ENCODE assay signal across 14 cellular contexts in genomic region chr10:90937645-90938258, GRCh38. TPM values are rescaled to one million over a fixed set of nuclear protein-coding genes. Genes with fewer than 3 reads are reported as not detected.
"Had no signal": no experiment of that assay in that cellular context is flagged by ENCODE, and none has a peak within 500 bp of the region (broad histone marks: within the 10 kb centered on the region; RNA-seq: fewer than 3 reads in every experiment).

No MANE protein-coding gene starts in this region.

- H3K9me3 ChIP-seq: esophagus squamous epithelium, pancreas had no signal

- H3K4me3 ChIP-seq: esophagus squamous epithelium, pancreas had no signal

- H3K27me3 ChIP-seq: esophagus squamous epithelium, pancreas had no signal

- ATAC-seq: activated naive CD4-positive, alpha-beta T cell treated with anti-CD3 and anti-CD28 coated beads, Interleukin-2, amount 50 U/mL, for 72 hours; left lobe of liver; pancreas had no signal

- H3K4me1 ChIP-seq: esophagus squamous epithelium, pancreas had no signal

- H3K36me3 ChIP-seq: esophagus squamous epithelium, pancreas had no signal

- DNase-seq: activated B cell treated with CpG ODN at 0.5 μM for 24 hours; activated CD4-positive, alpha-beta T cell treated with anti-CD3 and anti-CD28 coated beads, Interleukin-2, amount 10 ng/mL, durations not matched to agents 7 days and 5 days; activated effector memory CD4-positive, alpha-beta T cell treated with Interleukin-2 at 50 U/mL for 16 hours; activated T-cell treated with anti-CD3 and anti-CD28 coated beads, Interleukin-2, amount 50 U/mL, for 24 hours; amniotic stem cell; esophagus squamous epithelium; foreskin fibroblast; mammary epithelial cell; nephron progenitor cell; pancreas; stimulated activated CD4-positive, alpha-beta T cell treated with anti-CD3 and anti-CD28 coated beads, Interleukin-4, amount 100 ng/mL, for 4 hours had no signal

- H3K27ac ChIP-seq: esophagus squamous epithelium, pancreas had no signal

RNA-seq across cellular contexts. Expression of gene ANKRD1, which starts 16.9 kb away (rescaled TPM):
- total RNA-seq: activated B cell treated with CpG ODN at 0.5 μM for 24 hours; activated CD4-positive, alpha-beta T cell treated with anti-CD3 and anti-CD28 coated beads, Interleukin-2, amount 10 ng/mL, durations not matched to agents 7 days and 5 days; activated CD8-positive, alpha-beta memory T cell treated with anti-CD3 and anti-CD28 coated beads for 36 hours; activated naive CD4-positive, alpha-beta T cell treated with anti-CD3 and anti-CD28 coated beads, Interleukin-2, amount 50 U/mL, for 72 hours; esophagus squamous epithelium; left lobe of liver had no signal
